ENCODE assay signal across 19 cellular contexts in genomic region chr10:78782441-78782840, GRCh38.
DNase-seq lines count a peak whose midpoint lies in the region; ATAC-seq and TF ChIP-seq lines count a peak whose summit lies in the region.
"Had no signal": no experiment of that assay in that cellular context is flagged by ENCODE, and none has a peak within 500 bp of the region (broad histone marks: within the 10 kb centered on the region; RNA-seq: fewer than 3 reads in every experiment).

No MANE protein-coding gene starts in this region.

- H3K4me3 Mint-ChIP-seq in dendritic cell treated with granulocyte-macrophage colony-stimulating factor and Interleukin-4, amounts not matched to agents 40 ng/mL and 50 ng/mL, for 4 days = no peak overlapping the region
- H3K4me3 Mint-ChIP-seq in chondrocyte (ENCODE audit: unreplicated experiment) = no peak overlapping the region
- H3K4me3 Mint-ChIP-seq: CD4-positive, alpha-beta memory T cell; HFFc6; IgD-negative memory B cell had no signal

- H3K36me3 Mint-ChIP-seq in dendritic cell treated with granulocyte-macrophage colony-stimulating factor and Interleukin-4, amounts not matched to agents 40 ng/mL and 50 ng/mL, for 4 days (ENCODE audit: low read depth) = no peaks in the 10 kb centered on the region
- peaks cover 3% of the 10 kb centered on the region for H3K36me3 Mint-ChIP-seq in chondrocyte (ENCODE audit: low read depth)
- H3K36me3 Mint-ChIP-seq: CD4-positive, alpha-beta memory T cell; IgD-negative memory B cell had no signal

- peaks cover 34% of the 10 kb centered on the region for H3K27me3 Mint-ChIP-seq in dendritic cell treated with granulocyte-macrophage colony-stimulating factor and Interleukin-4, amounts not matched to agents 40 ng/mL and 50 ng/mL, for 4 days
- H3K27me3 Mint-ChIP-seq in chondrocyte (ENCODE audit: low read depth) = peaks cover 6% of the 10 kb centered on the region

- peak; percentile 8 for DNase-seq in activated CD4-positive, CD25-positive, alpha-beta regulatory T cell treated with anti-CD3 and anti-CD28 coated beads, Interleukin-2, amount 50 U/mL, for 72 hours
- DNase-seq in activated CD4-positive, CD25-positive, alpha-beta regulatory T cell (lab: John Stamatoyannopoulos, UW) = no peak
- peak; percentile 74 for DNase-seq in mesenteric fat pad (ENCODE audit: low spot score)
- peak; percentile 51 for DNase-seq in sciatic nerve (ENCODE audit: low spot score)
- DNase-seq in activated naive CD4-positive, alpha-beta T cell treated with Interleukin-2 at 50 U/mL for 16 hours = no peak
- no peak for DNase-seq in chondrocyte (ENCODE audit: low spot score)
- DNase-seq: AML-193; CD4-positive, alpha-beta memory T cell; DMS79 treated with DMSO at 0.1 percent for 48 hours; GOT3; H7; HFFc6 had no signal

- H3K27ac Mint-ChIP-seq in dendritic cell treated with granulocyte-macrophage colony-stimulating factor and Interleukin-4, amounts not matched to agents 40 ng/mL and 50 ng/mL, for 4 days = peak overlapping the region; percentile 39
- H3K27ac Mint-ChIP-seq in chondrocyte (ENCODE audit: unreplicated experiment) = no peak overlapping the region
- H3K27ac Mint-ChIP-seq: HFFc6 had no signal

- H3K9me3 Mint-ChIP-seq in dendritic cell treated with granulocyte-macrophage colony-stimulating factor and Interleukin-4, amounts not matched to agents 40 ng/mL and 50 ng/mL, for 4 days = no peaks in the 10 kb centered on the region
- peaks cover 3% of the 10 kb centered on the region for H3K9me3 Mint-ChIP-seq in chondrocyte (ENCODE audit: low read depth)

- TF ChIP-seq CTCF in chondrocyte (IDR thresholded peaks at IDR 0.05) = no peak

- intact Hi-C loops in dendritic cell treated with granulocyte-macrophage colony-stimulating factor and Interleukin-4, amounts not matched to agents 40 ng/mL and 50 ng/mL, for 4 days (cut with micrococcal nuclease) = no loop called here
- intact Hi-C loops in sciatic nerve (cut with DNase I) = no loop called here

- ATAC-seq in sciatic nerve = no peak
- ATAC-seq in GM18873 (IDR thresholded peaks at IDR 0.05; ENCODE audit: low FRiP score, unreplicated experiment) = no peak
- ATAC-seq: A549, GM12878, HCT116, HepG2 had no signal

- peaks cover 9% of the 10 kb centered on the region for H3K4me1 Mint-ChIP-seq in dendritic cell treated with granulocyte-macrophage colony-stimulating factor and Interleukin-4, amounts not matched to agents 40 ng/mL and 50 ng/mL, for 4 days (ENCODE audit: low read depth)
- peaks cover 25% of the 10 kb centered on the region for H3K4me1 Mint-ChIP-seq in chondrocyte (ENCODE audit: low read depth)
- H3K4me1 Mint-ChIP-seq: CD4-positive, alpha-beta memory T cell; IgD-negative memory B cell had no signal

Comparison
In these comparisons a context has a peak if more than half of its experiments do, and no peak if none do; other contexts are left out.
1. DNase-seq: peak in activated CD4-positive, CD25-positive, alpha-beta regulatory T cell treated with anti-CD3 and anti-CD28 coated beads, Interleukin-2, amount 50 U/mL, for 72 hours (single experiment), mesenteric fat pad (single experiment) and sciatic nerve (single experiment); none in activated CD4-positive, CD25-positive, alpha-beta regulatory T cell (0 of 4), activated naive CD4-positive, alpha-beta T cell treated with Interleukin-2 at 50 U/mL for 16 hours (single experiment) and chondrocyte (single experiment).